Comparison of ENCODE assay signal across 16 cellular contexts in genomic region chrX:44072631-44073030, GRCh38.
DNase-seq lines count a peak whose midpoint lies in the region; ATAC-seq, FAIRE-seq and TF ChIP-seq lines count a peak whose summit lies in the region.
"Had no signal": no experiment of that assay in that cellular context is flagged by ENCODE, and none has a peak within 500 bp of the region (broad histone marks: within the 10 kb centered on the region; RNA-seq: fewer than 3 reads in every experiment).

No MANE protein-coding gene starts in this region.

- H3K9me3 ChIP-seq in RWPE2 (ENCODE audit: severe bottlenecking), result no peaks in the 10 kb centered on the region
- H3K9me3 ChIP-seq: Caco-2 had no signal

- FAIRE-seq in HTR-8/SVneo (lab: Jason Lieb, UNC), result peak; percentile 9

- H3K27me3 ChIP-seq in RWPE2 (ENCODE audit: insufficient read depth, poor library complexity, severe bottlenecking), result no peaks in the 10 kb centered on the region

- H3K4me1 ChIP-seq in RWPE2 (ENCODE audit: insufficient read depth, poor library complexity, severe bottlenecking), result peaks cover 14% of the 10 kb centered on the region
- H3K4me1 ChIP-seq: Caco-2 had no signal

- DNase-seq in AG08395 (ENCODE audit: low spot score) (peak; percentile 11), HTR-8/SVneo (ENCODE audit: insufficient read length, low spot score) (no peak), RWPE2 (ENCODE audit: low spot score) (no peak), kidney tubule cell (ENCODE audit: low spot score) (peak; percentile 43), foreskin melanocyte (no peak), NCI-H69 (lab: John Stamatoyannopoulos, UW) (no peak)
- DNase-seq: Caco-2, GOT3, Karpas-422, NCI-H1105, NCI-H1694, NCI-H748 treated with DMSO at 0.1 percent for 48 hours, OCI-M1 had no signal

- ATAC-seq in RWPE2 (ENCODE audit: low read depth) (no peak; the same call in 2 of the 3 replicates), HG02588 (IDR thresholded peaks at IDR 0.05; ENCODE audit: unreplicated experiment) (no peak), HG03442 (IDR thresholded peaks at IDR 0.05; ENCODE audit: unreplicated experiment) (no peak)

- no peak for TF ChIP-seq CTCF in RWPE2 (IDR thresholded peaks at IDR 0.05; ENCODE audit: poor library complexity, severe bottlenecking)

- no peak overlapping the region for H3K4me3 ChIP-seq in RWPE2 (ENCODE audit: severe bottlenecking)
- H3K4me3 ChIP-seq: SK-N-MC had no signal

- H3K27ac ChIP-seq in RWPE2 (ENCODE audit: poor library complexity, severe bottlenecking), result peak overlapping the region; percentile 37
- H3K27ac ChIP-seq: SK-N-MC had no signal

- no peaks in the 10 kb centered on the region for H3K36me3 ChIP-seq in RWPE2 (ENCODE audit: low read depth)

Comparison
In these comparisons a context has a peak if more than half of its experiments do, and no peak if none do; other contexts are left out.
1. DNase-seq: peak in AG08395 (single experiment) and kidney tubule cell (single experiment); none in HTR-8/SVneo (single experiment), RWPE2 (single experiment), foreskin melanocyte (single experiment) and NCI-H69 (single experiment).